32 cellular contexts compared by ENCODE assay signal in the genomic region with DNA sequence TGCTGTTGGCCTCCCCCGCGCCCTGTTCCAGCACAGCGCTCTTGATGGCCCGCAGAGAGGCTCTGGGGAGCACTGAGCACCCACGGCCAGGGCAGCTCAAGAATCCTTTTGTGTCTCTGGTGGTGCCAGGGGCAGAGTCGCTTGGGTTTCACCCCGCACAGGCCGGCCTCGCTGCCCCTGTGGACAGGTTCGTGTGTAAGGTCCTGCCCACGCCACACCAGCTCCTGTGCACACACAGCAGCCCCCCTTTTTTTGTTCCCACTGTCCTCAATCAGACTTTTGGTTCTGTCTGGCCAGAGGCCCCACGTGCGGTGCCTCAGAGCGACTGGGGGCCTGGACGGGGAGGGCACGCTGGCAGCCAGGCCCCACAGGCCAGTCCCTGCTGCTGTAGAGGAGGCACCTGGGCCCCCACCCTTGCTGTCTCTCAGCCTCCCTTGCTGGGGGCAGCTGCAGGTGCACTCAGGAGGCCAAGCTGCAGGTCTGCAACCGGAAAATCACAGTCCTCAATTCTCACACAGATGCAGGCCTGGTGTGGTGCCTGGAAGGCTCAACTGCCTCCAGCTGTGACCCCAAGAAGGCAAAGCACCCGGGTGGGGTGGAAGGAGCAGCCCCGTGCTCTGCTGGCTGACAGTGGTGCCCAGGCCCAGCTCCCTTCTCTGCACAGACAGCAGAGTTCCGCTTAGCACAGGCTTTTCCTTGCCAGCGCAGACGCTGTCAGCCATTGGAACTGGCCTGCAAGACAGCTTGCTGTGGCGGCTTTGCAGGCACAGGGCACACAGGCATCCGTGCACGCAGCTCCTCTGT. TPM values are rescaled to one million over a fixed set of nuclear protein-coding genes. Genes with fewer than 3 reads are reported as not detected.
"Had no signal": no experiment of that assay in that cellular context is flagged by ENCODE, and none has a peak within 500 bp of the region (broad histone marks: within the 10 kb centered on the region; RNA-seq: fewer than 3 reads in every experiment).

No MANE protein-coding gene starts in this region.

- H3K4me3 ChIP-seq: adrenal gland, ascending aorta, cardiac muscle cell, gastroesophageal sphincter, left lung, ovary, sigmoid colon, stomach, suprapubic skin, tibial nerve had no signal

- H3K27ac Mint-ChIP-seq: activated CD4-positive, alpha-beta T cell treated with anti-CD3 and anti-CD28 coated beads for 36 hours; activated CD8-positive, alpha-beta memory T cell treated with anti-CD3 and anti-CD28 coated beads, Interleukin-2, amount 10 ng/mL, durations not matched to agents 7 days and 5 days; activated CD8-positive, alpha-beta T cell treated with anti-CD3 and anti-CD28 coated beads, Interleukin-2, amount 10 ng/mL, durations not matched to agents 7 days and 5 days; activated naive CD8-positive, alpha-beta T cell; dendritic cell treated with granulocyte-macrophage colony-stimulating factor and Interleukin-4, amounts not matched to agents 40 ng/mL and 50 ng/mL, for 4 days; mesothelial cell of epicardium; naive B cell; nephron progenitor cell; progenitor cell of endocrine pancreas; stimulated activated memory B cell treated with anti-CD40 and anti-IgM and Interleukin-4, amounts not matched to agents 10 μg/mL and 1 μg/mL and 100 μg/mL, for 72 hours had no signal

- H3K27ac ChIP-seq: adrenal gland, ascending aorta, cardiac muscle cell, gastroesophageal sphincter, left lung, ovary, sigmoid colon, stomach, suprapubic skin, tibial nerve had no signal

- H3K36me3 ChIP-seq: adrenal gland, ovary, sigmoid colon had no signal

- H3K4me1 ChIP-seq: adrenal gland, ascending aorta, gastroesophageal sphincter, left lung, stomach, suprapubic skin, tibial nerve had no signal

- H3K9me3 ChIP-seq: adrenal gland, ascending aorta, gastroesophageal sphincter, left lung, ovary, sigmoid colon, stomach, suprapubic skin, tibial nerve had no signal

- H3K27me3 Mint-ChIP-seq: activated CD4-positive, alpha-beta T cell treated with anti-CD3 and anti-CD28 coated beads for 36 hours; activated CD8-positive, alpha-beta memory T cell treated with anti-CD3 and anti-CD28 coated beads, Interleukin-2, amount 10 ng/mL, durations not matched to agents 7 days and 5 days; activated naive CD8-positive, alpha-beta T cell; brain; dendritic cell treated with granulocyte-macrophage colony-stimulating factor and Interleukin-4, amounts not matched to agents 40 ng/mL and 50 ng/mL, for 4 days; naive B cell; progenitor cell of endocrine pancreas had no signal

- H3K4me3 Mint-ChIP-seq: activated CD4-positive, alpha-beta T cell treated with anti-CD3 and anti-CD28 coated beads for 36 hours; activated CD8-positive, alpha-beta memory T cell treated with anti-CD3 and anti-CD28 coated beads, Interleukin-2, amount 10 ng/mL, durations not matched to agents 7 days and 5 days; activated CD8-positive, alpha-beta T cell treated with anti-CD3 and anti-CD28 coated beads, Interleukin-2, amount 10 ng/mL, durations not matched to agents 7 days and 5 days; activated naive CD8-positive, alpha-beta T cell; brain; dendritic cell treated with granulocyte-macrophage colony-stimulating factor and Interleukin-4, amounts not matched to agents 40 ng/mL and 50 ng/mL, for 4 days; mesothelial cell of epicardium; naive B cell; nephron progenitor cell; stimulated activated memory B cell treated with anti-CD40 and anti-IgM and Interleukin-4, amounts not matched to agents 10 μg/mL and 1 μg/mL and 100 μg/mL, for 72 hours had no signal

- H3K27me3 ChIP-seq: adrenal gland, ascending aorta, ovary, suprapubic skin had no signal

- ATAC-seq: activated CD4-positive, alpha-beta T cell treated with anti-CD3 and anti-CD28 coated beads for 36 hours; activated CD8-positive, alpha-beta memory T cell treated with anti-CD3 and anti-CD28 coated beads, Interleukin-2, amount 10 ng/mL, durations not matched to agents 7 days and 5 days; activated CD8-positive, alpha-beta T cell treated with anti-CD3 and anti-CD28 coated beads, Interleukin-2, amount 10 ng/mL, durations not matched to agents 7 days and 5 days; gastroesophageal sphincter; left lung; stimulated activated memory B cell treated with anti-CD40 and anti-IgM and Interleukin-4, amounts not matched to agents 10 μg/mL and 1 μg/mL and 100 μg/mL, for 72 hours had no signal

- H3K36me3 Mint-ChIP-seq: activated CD8-positive, alpha-beta memory T cell treated with anti-CD3 and anti-CD28 coated beads, Interleukin-2, amount 10 ng/mL, durations not matched to agents 7 days and 5 days; activated naive CD8-positive, alpha-beta T cell; stimulated activated memory B cell treated with anti-CD40 and anti-IgM and Interleukin-4, amounts not matched to agents 10 μg/mL and 1 μg/mL and 100 μg/mL, for 72 hours had no signal

- H3K9me3 Mint-ChIP-seq: dendritic cell treated with granulocyte-macrophage colony-stimulating factor and Interleukin-4, amounts not matched to agents 40 ng/mL and 50 ng/mL, for 4 days; mesothelial cell of epicardium; naive B cell; nephron progenitor cell; stimulated activated memory B cell treated with anti-CD40 and anti-IgM and Interleukin-4, amounts not matched to agents 10 μg/mL and 1 μg/mL and 100 μg/mL, for 72 hours had no signal

- H3K4me1 Mint-ChIP-seq: activated CD4-positive, alpha-beta T cell treated with anti-CD3 and anti-CD28 coated beads for 36 hours; activated CD8-positive, alpha-beta memory T cell treated with anti-CD3 and anti-CD28 coated beads, Interleukin-2, amount 10 ng/mL, durations not matched to agents 7 days and 5 days; naive B cell; stimulated activated memory B cell treated with anti-CD40 and anti-IgM and Interleukin-4, amounts not matched to agents 10 μg/mL and 1 μg/mL and 100 μg/mL, for 72 hours had no signal

- DNase-seq: activated CD4-positive, alpha-beta T cell treated with anti-CD3 and anti-CD28 coated beads for 36 hours; activated CD4-positive, CD25-positive, alpha-beta regulatory T cell; activated CD8-positive, alpha-beta memory T cell treated with anti-CD3 and anti-CD28 coated beads, Interleukin-2, amount 10 ng/mL, durations not matched to agents 7 days and 5 days; activated CD8-positive, alpha-beta T cell treated with anti-CD3 and anti-CD28 coated beads, Interleukin-2, amount 10 ng/mL, durations not matched to agents 7 days and 5 days; activated naive CD4-positive, alpha-beta T cell; activated T-cell treated with anti-CD3 and anti-CD28 coated beads, Interleukin-2, amount 50 U/mL, for 48 hours; adrenal gland; effector CD8-positive, alpha-beta T cell; kidney glomerular epithelial cell; naive B cell; nephron progenitor cell; ovary; sigmoid colon; small intestine; stimulated activated CD4-positive, alpha-beta T cell treated with anti-CD3 and anti-CD28 coated beads, Interleukin-1b, Interleukin-23, amount 100 ng/mL, for 48 hours; stimulated activated CD4-positive, alpha-beta T cell treated with anti-CD3 and anti-CD28 coated beads, Interleukin-4, amount 100 ng/mL, for 4 hours; stimulated activated CD8-positive, alpha-beta memory T cell treated with anti-CD3 and anti-CD28 coated beads, Interleukin-4, amount 100 ng/mL, for 48 hours; stomach; T-helper 1 cell had no signal

RNA-seq across cellular contexts. Expression of a gene that starts 12.6 kb away (rescaled TPM):
- total RNA-seq: activated CD8-positive, alpha-beta memory T cell treated with anti-CD3 and anti-CD28 coated beads, Interleukin-2, amount 10 ng/mL, durations not matched to agents 7 days and 5 days; activated CD8-positive, alpha-beta T cell treated with anti-CD3 and anti-CD28 coated beads, Interleukin-2, amount 10 ng/mL, durations not matched to agents 7 days and 5 days; left lung; sigmoid colon; stomach; suprapubic skin; tibial nerve; ureter had no signal
- polyA plus RNA-seq: cardiac muscle cell had no signal

RNA-seq across cellular contexts. Expression of a gene that starts 29.6 kb away (rescaled TPM):
- total RNA-seq: activated CD4-positive, alpha-beta T cell treated with anti-CD3 and anti-CD28 coated beads for 36 hours; activated CD8-positive, alpha-beta memory T cell treated with anti-CD3 and anti-CD28 coated beads, Interleukin-2, amount 10 ng/mL, durations not matched to agents 7 days and 5 days; activated CD8-positive, alpha-beta T cell treated with anti-CD3 and anti-CD28 coated beads, Interleukin-2, amount 10 ng/mL, durations not matched to agents 7 days and 5 days had no signal
